In genomic region chr5:168311061-168311566, GRCh38 we compare ENCODE assay signal across 16 cellular contexts. TPM values are rescaled to one million over a fixed set of nuclear protein-coding genes. Genes with fewer than 3 reads are reported as not detected.
DNase-seq lines count a peak whose midpoint lies in the region; ATAC-seq and TF ChIP-seq lines count a peak whose summit lies in the region.
"Had no signal": no experiment of that assay in that cellular context is flagged by ENCODE, and none has a peak within 500 bp of the region (broad histone marks: within the 10 kb centered on the region; RNA-seq: fewer than 3 reads in every experiment).

No MANE protein-coding gene starts in this region.

- no peak overlapping the region for H3K27ac ChIP-seq in endodermal cell (ENCODE audit: low read depth, low read length)
- H3K27ac ChIP-seq: C4-2B had no signal

- no peak overlapping the region for H3K9ac ChIP-seq in endodermal cell (ENCODE audit: extremely low read depth, low read length, poor library complexity, severe bottlenecking)

- no peaks in the 10 kb centered on the region for H3K36me3 ChIP-seq in endodermal cell (ENCODE audit: control insufficient read depth, insufficient read depth, low read length)

- H3K36me3 Mint-ChIP-seq in endodermal cell (ENCODE audit: low read depth) = no peaks in the 10 kb centered on the region

- H3K4me1 Mint-ChIP-seq in endodermal cell = peaks cover 7% of the 10 kb centered on the region

- peaks cover 12% of the 10 kb centered on the region for H3K4me1 ChIP-seq in endodermal cell (ENCODE audit: control insufficient read depth, insufficient read depth, low read length)

- H3K27me3 ChIP-seq in endodermal cell (ENCODE audit: control insufficient read depth, insufficient read depth, low read length, poor library complexity, severe bottlenecking) = no peaks in the 10 kb centered on the region

- 80 to 85% methylated on average over 2 to 6 of the region's 6 CpGs for WGBS in endodermal cell (ENCODE audit: insufficient coverage in 1 of 2, insufficient read length in 1 of 2), 2 experiments

- no peak overlapping the region for H3K4me3 Mint-ChIP-seq in endodermal cell

- H3K9me3 ChIP-seq in endodermal cell (ENCODE audit: control insufficient read depth, low read length) = no peaks in the 10 kb centered on the region

- peaks cover 27% of the 10 kb centered on the region for H3K27me3 Mint-ChIP-seq in endodermal cell (ENCODE audit: insufficient read depth)

- peak overlapping the region; percentile 22 for H3K27ac Mint-ChIP-seq in endodermal cell

- H3K9me3 Mint-ChIP-seq in endodermal cell = no peaks in the 10 kb centered on the region

- DNase-seq in NCI-H1417 (lab: John Stamatoyannopoulos, UW) = peak in 2 of 3 experiments; percentile 3 to 21
- no peak for DNase-seq in NCI-H1417 treated with DMSO at 0.1 percent for 48 hours (lab: John Stamatoyannopoulos, UW)
- peak; percentile 86 for DNase-seq in NCI-H2029 treated with DMSO at 0.1 percent for 48 hours (lab: John Stamatoyannopoulos, UW)
- DNase-seq in endodermal cell = peak; percentile 78
- no peak for DNase-seq in retinal pigment epithelial cell (ENCODE audit: low read depth)
- no peak for DNase-seq in GM03348 (ENCODE audit: low spot score)
- DNase-seq in epidermal melanocyte (ENCODE audit: insufficient read length, low spot score) = no peak
- DNase-seq: 8988T; activated effector memory CD4-positive, alpha-beta T cell treated with Interleukin-2 at 50 U/mL for 16 hours; amniotic stem cell; stimulated activated CD4-positive, alpha-beta T cell treated with anti-CD3 and anti-CD28 coated beads, Interleukin-4, amount 100 ng/mL, for 1 hour had no signal

- ATAC-seq in HG03439 (IDR thresholded peaks at IDR 0.05; ENCODE audit: unreplicated experiment) = no peak
- ATAC-seq: GM12878, Panc1, SK-N-SH treated with all-trans-retinoic acid at 6 μM for 48 hours had no signal

- no peak overlapping the region for H3K4me3 ChIP-seq in endodermal cell (ENCODE audit: low read length)
- H3K4me3 ChIP-seq in retinal pigment epithelial cell (ENCODE audit: low read length) = no peak overlapping the region
- H3K4me3 ChIP-seq: GM12878 had no signal

- TF ChIP-seq CTCF in endodermal cell (conservative IDR thresholded peaks at IDR 0.05) = peak; percentile 76
- TF ChIP-seq CTCF in retinal pigment epithelial cell (conservative IDR thresholded peaks at IDR 0.05; ENCODE audit: low read depth, low read length) = peak; percentile 30

RNA-seq across cellular contexts. Expression of gene WWC1, which starts 19.7 kb away (rescaled TPM):
- 10 to 100 TPM; 18.4 to 20.3 TPM for total RNA-seq in endodermal cell
- polyA plus RNA-seq in endodermal cell (2013, experiment 1 of 2) = 27.5 TPM
- polyA plus RNA-seq in endodermal cell (2013, experiment 2 of 2) = 22.0 TPM

Comparison
In these comparisons a context has a peak if more than half of its experiments do, and no peak if none do; other contexts are left out.
1. DNase-seq: peak in NCI-H1417 (2 of 3), NCI-H2029 treated with DMSO at 0.1 percent for 48 hours (single experiment) and endodermal cell (single experiment); none in NCI-H1417 treated with DMSO at 0.1 percent for 48 hours (single experiment), retinal pigment epithelial cell (single experiment), GM03348 (single experiment) and epidermal melanocyte (single experiment).